In the genomic region with DNA sequence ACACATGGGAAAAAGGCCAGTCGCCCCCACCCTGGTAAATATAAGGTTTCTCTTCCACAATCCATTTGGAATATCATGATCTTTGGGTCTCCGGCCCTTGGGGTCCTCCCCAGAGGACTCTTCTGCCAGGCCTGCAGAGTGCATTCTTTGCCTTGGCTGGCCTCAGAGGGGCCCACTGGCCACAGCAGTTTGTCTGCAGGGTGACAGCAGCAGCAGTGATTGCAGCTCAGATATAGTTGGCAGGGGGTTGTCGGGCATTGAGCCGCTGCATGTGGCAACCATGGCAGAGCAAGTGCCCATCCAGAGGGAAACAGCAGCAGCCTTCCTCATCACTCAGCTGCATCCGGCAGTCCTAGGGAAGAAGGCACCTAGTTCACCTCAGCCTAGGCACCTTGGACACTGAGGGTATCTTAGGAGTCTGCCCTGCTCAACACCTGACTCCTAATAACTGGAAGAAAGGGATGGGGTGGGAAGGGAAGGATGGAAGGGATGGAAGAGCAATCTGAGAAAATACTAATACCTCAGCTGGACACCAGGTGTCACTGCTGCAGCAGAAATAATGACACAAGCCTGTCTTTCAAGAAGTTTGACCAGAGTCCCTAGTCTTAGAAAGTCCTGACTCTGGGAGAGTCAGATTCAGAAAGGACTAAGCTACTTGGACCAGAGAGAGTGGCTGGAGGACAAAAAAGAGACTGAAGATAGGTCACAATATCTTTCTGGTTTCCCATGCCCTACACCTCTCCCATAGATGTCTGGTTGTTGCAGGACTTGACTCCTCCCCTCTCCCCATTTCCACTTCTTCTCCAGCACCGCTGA, we compare ENCODE assay signal across 1 cellular context.
TF ChIP-seq lines count a peak whose summit lies in the region.

No MANE protein-coding gene starts in this region.

TF ChIP-seq in endothelial cell of umbilical vein, 7 proteins besides CTCF, POLR2A, EP300 and RAD21:
- TF ChIP-seq FOS (IDR thresholded peaks at IDR 0.05; ENCODE audit: borderline replicate concordance, insufficient read depth, low read length) (no peak), POLR2AphosphoS5 (IDR thresholded peaks at IDR 0.05; ENCODE audit: insufficient read depth, low read depth, low read length) (no peak), GATA2 (IDR thresholded peaks at IDR 0.05; ENCODE audit: insufficient read depth, insufficient read length, low read depth, low read length) (no peak), MAX (IDR thresholded peaks at IDR 0.05; ENCODE audit: insufficient read depth, insufficient read length) (no peak), MYC (IDR thresholded peaks at IDR 0.05; ENCODE audit: low read depth, low read length) (no peak), EZH2 (IDR thresholded peaks at IDR 0.05; ENCODE audit: borderline replicate concordance, low read depth, low read length, severe bottlenecking) (no peak), JUN (IDR thresholded peaks at IDR 0.05; ENCODE audit: borderline replicate concordance, insufficient read depth, insufficient read length, low read depth) (no peak)
